In genomic region chr1:243471026-243471685, GRCh38 we compare ENCODE assay signal across 1 cellular context.
TF ChIP-seq lines count a peak whose summit lies in the region.

No MANE protein-coding gene starts in this region.

TF ChIP-seq in HepG2, 621 proteins besides CTCF, POLR2A, EP300 and RAD21 (continued from another document):
- TF ChIP-seq HMGXB4 (CRISPR knock-in tag; IDR thresholded peaks at IDR 0.05; ENCODE audit: borderline replicate concordance in 1 of 2, low read depth in 1 of 2) (no peak), MAFF (IDR thresholded peaks at IDR 0.05; ENCODE audit: low read depth, low read length) (no peak)
